Comparison of ENCODE assay signal across 24 cellular contexts in genomic region chrX:12225073-12225472, GRCh38.
"Had no signal": no experiment of that assay in that cellular context is flagged by ENCODE, and none has a peak within 500 bp of the region (broad histone marks: within the 10 kb centered on the region; RNA-seq: fewer than 3 reads in every experiment).

No MANE protein-coding gene starts in this region.

- H3K9me3 ChIP-seq: prostate gland, suprapubic skin, tibial artery, upper lobe of left lung, uterus had no signal

- DNase-seq: effector memory CD8-positive, alpha-beta T cell; foreskin keratinocyte; immature natural killer cell; left cardiac atrium; left ventricle myocardium superior; mesenchymal stem cell; midbrain; nucleus accumbens; stimulated activated CD4-positive, alpha-beta T cell treated with anti-CD3 and anti-CD28 coated beads, Interleukin-4, amount 100 ng/mL, for 1 hour; stimulated activated CD8-positive, alpha-beta memory T cell treated with anti-CD3 and anti-CD28 coated beads, Interleukin-4, amount 100 ng/mL, for 48 hours; stimulated activated naive CD8-positive, alpha-beta T cell treated with anti-CD3 and anti-CD28 coated beads, Interleukin-15, Interleukin-2, amounts not matched to agents 100 U/mL and 50 U/mL, for 24 hours; tibial artery; upper lobe of left lung; uterus had no signal

- H3K36me3 ChIP-seq: esophagus muscularis mucosa, neural progenitor cell, prostate gland, suprapubic skin, tibial artery, upper lobe of left lung, uterus had no signal

- H3K4me3 ChIP-seq: esophagus muscularis mucosa, lung, neural progenitor cell, prostate gland, smooth muscle cell, suprapubic skin, tibial artery, upper lobe of left lung, uterus had no signal

- ATAC-seq: effector memory CD8-positive, alpha-beta T cell; foreskin keratinocyte; left cardiac atrium; left ventricle myocardium superior; natural killer cell treated with Interleukin-12 subunit alpha and Interleukin-12 subunit beta and Interleukin-15 and Interleukin-18, amount 100 ng/mL, for 72 hours; stimulated activated effector memory CD8-positive, alpha-beta T cell treated with anti-CD3 and anti-CD28 coated beads, Interleukin-12 subunit alpha, Interleukin-12 subunit beta, amount 100 ng/mL, for 72 hours; stimulated activated naive CD8-positive, alpha-beta T cell treated with anti-CD3 and anti-CD28 coated beads, Interleukin-15, Interleukin-2, amounts not matched to agents 100 U/mL and 50 U/mL, for 24 hours had no signal

- H3K4me1 ChIP-seq: esophagus muscularis mucosa, foreskin keratinocyte, neural progenitor cell, parathyroid adenoma, prostate gland, suprapubic skin, tibial artery, upper lobe of left lung, uterus had no signal

- H3K27ac ChIP-seq: epithelial cell of prostate, esophagus muscularis mucosa, foreskin keratinocyte, neural progenitor cell, parathyroid adenoma, prostate gland, suprapubic skin, tibial artery, upper lobe of left lung, uterus had no signal
